In the genomic region with DNA sequence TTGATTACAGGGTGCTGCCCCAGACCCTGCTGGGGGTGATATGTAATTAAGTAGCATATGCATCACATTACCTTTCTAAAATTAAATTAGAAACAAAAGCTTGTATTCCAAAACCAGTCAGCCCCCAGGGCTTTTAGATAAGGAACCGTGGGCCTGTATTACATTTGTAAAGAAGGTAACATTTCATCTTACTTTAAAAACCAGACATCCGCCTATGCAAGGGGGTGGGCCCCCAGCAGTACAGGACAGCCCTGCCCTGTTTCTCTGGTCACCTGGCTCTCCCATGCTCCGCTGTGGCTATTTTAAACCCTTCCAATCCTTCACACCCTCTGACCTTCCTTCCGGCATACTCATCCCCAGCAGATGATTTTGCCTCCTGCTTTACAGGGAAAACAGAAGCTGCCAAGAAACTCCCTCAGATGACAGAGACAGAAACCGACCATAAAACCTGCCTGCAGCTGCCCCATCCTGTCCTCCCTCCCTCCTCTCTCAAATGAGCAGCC, we compare ENCODE assay signal across 15 cellular contexts. TPM values are rescaled to one million over a fixed set of nuclear protein-coding genes. Genes with fewer than 3 reads are reported as not detected.
DNase-seq lines count a peak whose midpoint lies in the region; ATAC-seq and TF ChIP-seq lines count a peak whose summit lies in the region.
"Had no signal": no experiment of that assay in that cellular context is flagged by ENCODE, and none has a peak within 500 bp of the region (broad histone marks: within the 10 kb centered on the region; RNA-seq: fewer than 3 reads in every experiment).

No MANE protein-coding gene starts in this region.

- H3K27me3 Mint-ChIP-seq in activated CD8-positive, alpha-beta T cell treated with anti-CD3 and anti-CD28 coated beads, Interleukin-2, amount 10 ng/mL, durations not matched to agents 7 days and 5 days (ENCODE audit: low read depth) = peaks cover 12% of the 10 kb centered on the region

- peak overlapping the region; percentile 40 for H3K4me2 ChIP-seq in PC-3 (ENCODE audit: low read length)

- DNase-seq in ELR (ENCODE audit: low read depth) (peak; percentile 70), PC-3 (peak; percentile 79), esophagus squamous epithelium (lab: John Stamatoyannopoulos, UW) (no peak), psoas muscle (peak in 1 of 2 donors; percentile 38), upper lobe of left lung (no peak)
- no peak for DNase-seq in activated CD8-positive, alpha-beta T cell treated with anti-CD3 and anti-CD28 coated beads, Interleukin-2, amount 10 ng/mL, durations not matched to agents 7 days and 5 days
- DNase-seq: activated B cell treated with CpG ODN at 0.5 μM for 24 hours, hypothalamus, MM.1S had no signal

- H3K4me1 ChIP-seq in PC-3 (ENCODE audit: insufficient read depth, low read length) (peaks cover 21% of the 10 kb centered on the region), esophagus squamous epithelium (peaks cover 0 to 18% (median 0%) of the 10 kb centered on the region in 3 donors), psoas muscle (peaks cover 10% of the 10 kb centered on the region), upper lobe of left lung (no peaks in the 10 kb centered on the region)

- POLR2A ChIA-PET in PC-3 (lab: Charles Lee; ENCODE audit: unreplicated experiment) = interaction anchor here (0.6 kb wide), 1 partner anchor 24 kb away, joined by 6 read pairs; no protein-coding TSS in a partner anchor
- POLR2A ChIA-PET in activated CD8-positive, alpha-beta T cell treated with anti-CD3 and anti-CD28 coated beads, Interleukin-2, amount 10 ng/mL, durations not matched to agents 7 days and 5 days (lab: Charles Lee) = no interaction called here

- TF ChIP-seq CTCF in PC-3 (conservative IDR thresholded peaks at IDR 0.05; ENCODE audit: low read depth, low read length) = no peak
- no peak for TF ChIP-seq CTCF in esophagus squamous epithelium (IDR thresholded peaks at IDR 0.05)
- no peak for TF ChIP-seq CTCF in psoas muscle (IDR thresholded peaks at IDR 0.05)
- TF ChIP-seq CTCF in upper lobe of left lung (IDR thresholded peaks at IDR 0.05) = no peak

- no peaks in the 10 kb centered on the region for H3K9me3 Mint-ChIP-seq in activated CD8-positive, alpha-beta T cell treated with anti-CD3 and anti-CD28 coated beads, Interleukin-2, amount 10 ng/mL, durations not matched to agents 7 days and 5 days (ENCODE audit: insufficient read depth)
- H3K9me3 Mint-ChIP-seq: activated B cell treated with CpG ODN at 0.5 μM for 24 hours; activated T-helper 17 cell treated with anti-CD3 and anti-CD28 coated beads, Interleukin-2, amount 50 U/mL, for 72 hours; dendritic cell treated with granulocyte-macrophage colony-stimulating factor and Interleukin-4, amounts not matched to agents 40 ng/mL and 50 ng/mL, for 4 days; natural killer cell treated with Interleukin-12 subunit alpha and Interleukin-12 subunit beta and Interleukin-15 and Interleukin-18, amount 100 ng/mL, for 72 hours had no signal

- TF ChIP-seq POLR2A in esophagus squamous epithelium (IDR thresholded peaks at IDR 0.05) (no peak), upper lobe of left lung (IDR thresholded peaks at IDR 0.05) (no peak)

- no peak overlapping the region for H2AFZ ChIP-seq in PC-3 (ENCODE audit: low read length)

- WGBS in esophagus squamous epithelium, 2 donors = 41 to 56% methylated on average over 5 of the region's 5 CpGs
- WGBS in psoas muscle, 3 donors = 16 to 20% (median 17%) methylated on average over 5 of the region's 5 CpGs
- WGBS in upper lobe of left lung, 2 donors = 62 to 69% methylated on average over 5 of the region's 5 CpGs

- intact Hi-C loops in PC-3 (cut with micrococcal nuclease) = no loop called here
- intact Hi-C loops in esophagus squamous epithelium (cut with DNase I) = no loop called here
- intact Hi-C loops in psoas muscle (cut with DNase I) = no loop called here

- ATAC-seq in PC-3 (peak; percentile 96), psoas muscle (peak; percentile 71 to 90 (median 84)), HG03442 (IDR thresholded peaks at IDR 0.05; ENCODE audit: unreplicated experiment) (no peak), GM18870 (IDR thresholded peaks at IDR 0.05; ENCODE audit: unreplicated experiment) (no peak), upper lobe of left lung (ENCODE audit: low FRiP score in 2 of 2) (no peak)
- ATAC-seq in activated CD8-positive, alpha-beta T cell treated with anti-CD3 and anti-CD28 coated beads, Interleukin-2, amount 10 ng/mL, durations not matched to agents 7 days and 5 days = no peak
- ATAC-seq: activated T-helper 17 cell treated with anti-CD3 and anti-CD28 coated beads, Interleukin-2, amount 50 U/mL, for 72 hours; natural killer cell treated with Interleukin-12 subunit alpha and Interleukin-12 subunit beta and Interleukin-15 and Interleukin-18, amount 100 ng/mL, for 72 hours; Panc1 had no signal

- H3K36me3 ChIP-seq in PC-3 (ENCODE audit: low read depth, low read length) (no peaks in the 10 kb centered on the region), esophagus squamous epithelium (no peaks in the 10 kb centered on the region), psoas muscle (ENCODE audit: insufficient read depth in 1 of 2, low read depth in 1 of 2) (no peaks in the 10 kb centered on the region), upper lobe of left lung (no peaks in the 10 kb centered on the region)

- H3F3A ChIP-seq in PC-3 (ENCODE audit: low read length, unreplicated experiment) = no peaks in the 10 kb centered on the region

- H3K27ac ChIP-seq in PC-3 (ENCODE audit: low read length) (peak overlapping the region; percentile 47), esophagus squamous epithelium (peak overlapping the region in 3 of 4 donors; percentile 5 to 40 (median 8)), psoas muscle (peak overlapping the region; percentile 55), upper lobe of left lung (no peak overlapping the region)

- no peaks in the 10 kb centered on the region for H4K20me1 ChIP-seq in PC-3 (ENCODE audit: low read length)

- H3K4me1 Mint-ChIP-seq in activated CD8-positive, alpha-beta T cell treated with anti-CD3 and anti-CD28 coated beads, Interleukin-2, amount 10 ng/mL, durations not matched to agents 7 days and 5 days (ENCODE audit: low read depth) = no peaks in the 10 kb centered on the region
- H3K4me1 Mint-ChIP-seq: activated B cell treated with CpG ODN at 0.5 μM for 24 hours; activated T-helper 17 cell treated with anti-CD3 and anti-CD28 coated beads, Interleukin-2, amount 50 U/mL, for 72 hours had no signal

- H3K9me3 ChIP-seq in PC-3 (ENCODE audit: low read length) (no peaks in the 10 kb centered on the region), esophagus squamous epithelium (no peaks in the 10 kb centered on the region), psoas muscle (no peaks in the 10 kb centered on the region), upper lobe of left lung (no peaks in the 10 kb centered on the region)

- H3K9ac ChIP-seq in PC-3 (ENCODE audit: low read length) = no peak overlapping the region

- H3K79me2 ChIP-seq in PC-3 (ENCODE audit: low read length) = no peaks in the 10 kb centered on the region

- H3K27ac Mint-ChIP-seq in activated CD8-positive, alpha-beta T cell treated with anti-CD3 and anti-CD28 coated beads, Interleukin-2, amount 10 ng/mL, durations not matched to agents 7 days and 5 days = no peak overlapping the region
- H3K27ac Mint-ChIP-seq: activated B cell treated with CpG ODN at 0.5 μM for 24 hours; activated T-helper 17 cell treated with anti-CD3 and anti-CD28 coated beads, Interleukin-2, amount 50 U/mL, for 72 hours; dendritic cell treated with granulocyte-macrophage colony-stimulating factor and Interleukin-4, amounts not matched to agents 40 ng/mL and 50 ng/mL, for 4 days; natural killer cell treated with Interleukin-12 subunit alpha and Interleukin-12 subunit beta and Interleukin-15 and Interleukin-18, amount 100 ng/mL, for 72 hours had no signal

- no peak overlapping the region for H3K4me3 ChIP-seq in PC-3 (ENCODE audit: low read length)
- no peak overlapping the region for H3K4me3 ChIP-seq in esophagus squamous epithelium
- no peak overlapping the region for H3K4me3 ChIP-seq in psoas muscle
- H3K4me3 ChIP-seq in upper lobe of left lung = no peak overlapping the region

- H3K9me2 ChIP-seq in PC-3 (replicated peaks; ENCODE audit: low read length) = no peaks in the 10 kb centered on the region

- CTCF ChIA-PET in PC-3 (lab: Charles Lee) = no interaction called here
- CTCF ChIA-PET in activated CD8-positive, alpha-beta T cell treated with anti-CD3 and anti-CD28 coated beads, Interleukin-2, amount 10 ng/mL, durations not matched to agents 7 days and 5 days (lab: Charles Lee) = no interaction called here

- H3K4me3 Mint-ChIP-seq in activated CD8-positive, alpha-beta T cell treated with anti-CD3 and anti-CD28 coated beads, Interleukin-2, amount 10 ng/mL, durations not matched to agents 7 days and 5 days = no peak overlapping the region
- H3K4me3 Mint-ChIP-seq: activated B cell treated with CpG ODN at 0.5 μM for 24 hours; activated T-helper 17 cell treated with anti-CD3 and anti-CD28 coated beads, Interleukin-2, amount 50 U/mL, for 72 hours; dendritic cell treated with granulocyte-macrophage colony-stimulating factor and Interleukin-4, amounts not matched to agents 40 ng/mL and 50 ng/mL, for 4 days; natural killer cell treated with Interleukin-12 subunit alpha and Interleukin-12 subunit beta and Interleukin-15 and Interleukin-18, amount 100 ng/mL, for 72 hours had no signal

- no peaks in the 10 kb centered on the region for H3K36me3 Mint-ChIP-seq in activated CD8-positive, alpha-beta T cell treated with anti-CD3 and anti-CD28 coated beads, Interleukin-2, amount 10 ng/mL, durations not matched to agents 7 days and 5 days (ENCODE audit: low read depth)
- H3K36me3 Mint-ChIP-seq: natural killer cell treated with Interleukin-12 subunit alpha and Interleukin-12 subunit beta and Interleukin-15 and Interleukin-18, amount 100 ng/mL, for 72 hours had no signal

- no TSS peak for BruUV-seq in PC-3 (replicated peaks; lab: Mats Ljungman, UMichigan)

- TF ChIP-seq EP300 in upper lobe of left lung (IDR thresholded peaks at IDR 0.05) = no peak

- peaks cover 13% of the 10 kb centered on the region; the same call in 1 of the 2 replicates for H3K27me3 ChIP-seq in PC-3 (ENCODE audit: low read length)
- peaks cover 0 to 22% (median 0%) of the 10 kb centered on the region in 4 donors for H3K27me3 ChIP-seq in esophagus squamous epithelium
- H3K27me3 ChIP-seq in psoas muscle (ENCODE audit: insufficient read depth in 3 of 3, low read length in 2 of 3) = peaks cover 0 to 12% (median 2%) of the 10 kb centered on the region in 3 donors
- no peaks in the 10 kb centered on the region for H3K27me3 ChIP-seq in upper lobe of left lung

RNA-seq across cellular contexts. Expression of a gene that starts 21.9 kb away (rescaled TPM):
- total RNA-seq in PC-3 (2014; rRNA removed) = 1.6 and 3.6 TPM in 2 replicates
- 10 to 100 TPM in 1 of 4 donors, 1 to 10 TPM in 3; 4.2 to 10.9 (median 6.5) TPM for total RNA-seq in esophagus squamous epithelium
- total RNA-seq in psoas muscle = 10 to 100 TPM in 1 of 4 donors, 1 to 10 TPM in 3; 5.1 to 14.5 (median 5.9) TPM
- 1 to 10 TPM; 2.4 to 9.2 (median 3.1) TPM for polyA plus RNA-seq in psoas muscle
- total RNA-seq in activated CD8-positive, alpha-beta T cell treated with anti-CD3 and anti-CD28 coated beads, Interleukin-2, amount 10 ng/mL, durations not matched to agents 7 days and 5 days = 1 to 10 TPM; 7.5 to 8.3 TPM
- total RNA-seq in upper lobe of left lung = 10 to 100 TPM in 1 of 6 donors, 1 to 10 TPM in 5; 2.5 to 11.9 (median 4.4) TPM

RNA-seq across cellular contexts. Expression of a gene that starts 37.9 kb away (rescaled TPM):
- not detected in 2 replicates for total RNA-seq in PC-3 (2014; rRNA removed)
- total RNA-seq in esophagus squamous epithelium = under 1 TPM; 0.11 to 0.29 (median 0.23) TPM
- total RNA-seq in psoas muscle = under 1 TPM; 0.09 to 0.19 (median 0.15) TPM
- polyA plus RNA-seq in psoas muscle = under 1 TPM; 0.03 to 0.10 (median 0.08) TPM
- total RNA-seq in activated CD8-positive, alpha-beta T cell treated with anti-CD3 and anti-CD28 coated beads, Interleukin-2, amount 10 ng/mL, durations not matched to agents 7 days and 5 days = not detected
- total RNA-seq in upper lobe of left lung = under 1 TPM in 1 of 6 donors, not detected in 5; 0.07 TPM
- total RNA-seq: activated B cell treated with CpG ODN at 0.5 μM for 24 hours; activated T-helper 17 cell treated with anti-CD3 and anti-CD28 coated beads, Interleukin-2, amount 50 U/mL, for 72 hours; natural killer cell treated with Interleukin-12 subunit alpha and Interleukin-12 subunit beta and Interleukin-15 and Interleukin-18, amount 100 ng/mL, for 72 hours had no signal

Comparison
In these comparisons a context has a peak if more than half of its experiments do, and no peak if none do; other contexts are left out.
1. DNase-seq: peak in ELR (single experiment) and PC-3 (single experiment); none in esophagus squamous epithelium (single experiment), activated CD8-positive, alpha-beta T cell treated with anti-CD3 and anti-CD28 coated beads, Interleukin-2, amount 10 ng/mL, durations not matched to agents 7 days and 5 days (single experiment) and upper lobe of left lung (0 of 2).
2. ATAC-seq: peak in PC-3 (single experiment) and psoas muscle (4 of 4); none in HG03442 (single experiment), GM18870 (single experiment), activated CD8-positive, alpha-beta T cell treated with anti-CD3 and anti-CD28 coated beads, Interleukin-2, amount 10 ng/mL, durations not matched to agents 7 days and 5 days (single experiment) and upper lobe of left lung (0 of 2).
3. H3K27ac ChIP-seq: peak in PC-3 (single experiment), esophagus squamous epithelium (3 of 4) and psoas muscle (single experiment); none in upper lobe of left lung (0 of 4).